Comparison of ENCODE assay signal across 8 cellular contexts in the genomic region with DNA sequence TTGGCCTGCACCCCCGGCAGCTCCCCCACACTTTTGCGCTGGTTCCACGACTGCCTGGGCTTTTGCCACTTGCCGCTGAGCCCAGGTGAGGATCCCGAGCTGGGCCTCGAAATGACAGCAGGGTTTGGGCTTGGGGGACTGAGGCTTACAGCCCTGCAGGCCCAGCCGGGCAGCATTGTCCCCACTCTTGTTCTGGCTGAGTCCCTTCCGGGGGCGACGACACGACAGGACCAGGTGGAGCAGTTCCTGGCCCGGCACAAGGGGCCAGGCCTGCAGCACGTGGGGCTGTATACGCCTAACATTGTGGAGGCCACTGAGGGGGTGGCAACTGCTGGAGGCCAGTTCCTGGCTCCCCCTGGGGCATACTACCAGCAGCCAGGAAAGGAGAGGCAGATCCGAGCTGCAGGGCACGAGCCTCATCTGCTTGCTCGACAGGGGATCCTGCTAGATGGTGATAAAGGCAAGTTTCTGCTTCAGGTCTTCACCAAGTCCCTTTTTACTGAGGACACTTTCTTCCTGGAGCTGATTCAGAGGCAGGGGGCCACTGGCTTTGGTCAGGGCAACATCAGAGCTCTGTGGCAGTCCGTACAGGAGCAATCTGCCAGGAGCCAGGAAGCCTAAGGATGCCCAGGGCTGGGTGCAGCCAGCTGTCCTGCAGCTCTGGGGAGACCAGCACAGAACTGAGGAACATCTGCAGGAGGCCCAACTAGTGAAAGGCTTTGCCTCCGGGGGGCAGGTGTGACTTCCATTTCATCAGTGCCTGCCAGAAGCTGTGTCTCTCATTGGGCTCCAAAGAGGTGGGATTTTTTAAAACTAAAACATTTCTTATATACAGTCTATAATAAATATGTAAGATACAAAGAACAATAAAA. TPM values are rescaled to one million over a fixed set of nuclear protein-coding genes. Genes with fewer than 3 reads are reported as not detected.
DNase-seq lines count a peak whose midpoint lies in the region; ATAC-seq and TF ChIP-seq lines count a peak whose summit lies in the region.

No MANE protein-coding gene starts in this region.

- H3K9ac ChIP-seq in DND-41 (ENCODE audit: low read depth, low read length) = peak overlapping the region; percentile 55

- peak; percentile 18 for TF ChIP-seq CTCF in DND-41 (IDR thresholded peaks at IDR 0.05; ENCODE audit: borderline replicate concordance, extremely low read depth, low read length, poor library complexity, severe bottlenecking)

- POLR2A ChIA-PET in naive thymus-derived CD4-positive, alpha-beta T cell (lab: Charles Lee) = interaction anchor here (0.6 to 5.4 kb wide), 5 partner anchors 12 to 1007 kb away, joined by 3 to 34 read pairs (median 3); partner anchors contain the start of genes MUTYH, RNU5D-1 and TOE1

- CTCF ChIA-PET in naive thymus-derived CD4-positive, alpha-beta T cell (lab: Charles Lee) = no interaction called here

- H3K36me3 ChIP-seq in DND-41 (ENCODE audit: insufficient read depth, low read length) = peaks cover 32% of the 10 kb centered on the region
- peaks cover 0 to 26% (median 4%) of the 10 kb centered on the region in 3 experiments for H3K36me3 ChIP-seq in naive thymus-derived CD4-positive, alpha-beta T cell (ENCODE audit: control insufficient read depth in 2 of 3, insufficient read depth in 3 of 3, low read length in 3 of 3)

- H3K79me2 ChIP-seq in DND-41 (ENCODE audit: insufficient read depth, low read length) = peaks cover 6% of the 10 kb centered on the region; the same call in 1 of the 2 replicates

- peak overlapping the region; percentile 87 for H3K4me2 ChIP-seq in DND-41 (ENCODE audit: insufficient read depth, low read length)

- peak; percentile 44 for ATAC-seq in DND-41 (ENCODE audit: insufficient read depth, low read depth)
- peak; percentile 26 for ATAC-seq in HG02885 (IDR thresholded peaks at IDR 0.05; ENCODE audit: poor library complexity, unreplicated experiment)
- ATAC-seq in naive thymus-derived CD4-positive, alpha-beta T cell = no peak
- ATAC-seq in GM21360 (IDR thresholded peaks at IDR 0.05; ENCODE audit: unreplicated experiment) = no peak
- no peak for ATAC-seq in HG02798 (IDR thresholded peaks at IDR 0.05; ENCODE audit: poor library complexity, unreplicated experiment)

- no peaks in the 10 kb centered on the region for H3K9me3 ChIP-seq in DND-41 (ENCODE audit: insufficient read depth, low read length, severe bottlenecking)
- H3K9me3 ChIP-seq in naive thymus-derived CD4-positive, alpha-beta T cell (ENCODE audit: control insufficient read depth in 2 of 3, low read length in 3 of 3) = no peaks in the 10 kb centered on the region

- H3K4me1 Mint-ChIP-seq in activated naive CD8-positive, alpha-beta T cell (ENCODE audit: low read depth) = peaks cover 14% of the 10 kb centered on the region
- peaks cover 0 to 14% (median 5%) of the 10 kb centered on the region in 7 donors for H3K4me1 Mint-ChIP-seq in naive thymus-derived CD4-positive, alpha-beta T cell

- peaks cover 3% of the 10 kb centered on the region for H3K36me3 Mint-ChIP-seq in activated naive CD8-positive, alpha-beta T cell
- H3K36me3 Mint-ChIP-seq in naive thymus-derived CD4-positive, alpha-beta T cell = peaks cover 0 to 9% (median 3%) of the 10 kb centered on the region in 5 donors

- peak overlapping the region; percentile 79 for H3K27ac Mint-ChIP-seq in activated naive CD8-positive, alpha-beta T cell
- peak overlapping the region in 1 of 9 donors; percentile 23 for H3K27ac Mint-ChIP-seq in naive thymus-derived CD4-positive, alpha-beta T cell

- H4K20me1 ChIP-seq in DND-41 (ENCODE audit: insufficient read depth, low read length) = no peaks in the 10 kb centered on the region

- peak; percentile 33 for DNase-seq in DND-41
- DNase-seq in naive thymus-derived CD4-positive, alpha-beta T cell = no peak
- DNase-seq in NCI-H446 treated with DMSO at 0.1 percent for 48 hours (lab: John Stamatoyannopoulos, UW) = no peak
- no peak for DNase-seq in inferior parietal cortex (ENCODE audit: extremely low spot score)

- peak overlapping the region; percentile 88 for H3K4me3 Mint-ChIP-seq in activated naive CD8-positive, alpha-beta T cell
- H3K4me3 Mint-ChIP-seq in naive thymus-derived CD4-positive, alpha-beta T cell = peak overlapping the region; percentile 42 to 87 (median 59)

- H3K27ac ChIP-seq in DND-41 (ENCODE audit: low read length) = peak overlapping the region; percentile 14; the same call in 1 of the 2 replicates
- H3K27ac ChIP-seq in naive thymus-derived CD4-positive, alpha-beta T cell (ENCODE audit: low read depth, low read length) = no peak overlapping the region

- H3K27me3 Mint-ChIP-seq in activated naive CD8-positive, alpha-beta T cell = no peaks in the 10 kb centered on the region
- no peaks in the 10 kb centered on the region for H3K27me3 Mint-ChIP-seq in naive thymus-derived CD4-positive, alpha-beta T cell

- intact Hi-C loops in naive thymus-derived CD4-positive, alpha-beta T cell (cut with micrococcal nuclease) = loop anchor here in 1 of 2 donors (2.0 kb wide), 1 partner anchor 25 kb away; no protein-coding TSS in a partner anchor

- peaks cover 29% of the 10 kb centered on the region for H3K4me1 ChIP-seq in DND-41 (ENCODE audit: insufficient read depth, low read length)
- peaks cover 4 to 5% of the 10 kb centered on the region in 2 donors for H3K4me1 ChIP-seq in naive thymus-derived CD4-positive, alpha-beta T cell (ENCODE audit: control insufficient read depth in 2 of 2, insufficient read depth in 2 of 2, low read length in 2 of 2)

- H3K9me3 Mint-ChIP-seq in activated naive CD8-positive, alpha-beta T cell (ENCODE audit: low read depth) = no peaks in the 10 kb centered on the region
- no peaks in the 10 kb centered on the region for H3K9me3 Mint-ChIP-seq in naive thymus-derived CD4-positive, alpha-beta T cell

- no peak overlapping the region for H3K4me3 ChIP-seq in DND-41 (ENCODE audit: low read depth in 1 of 2, low read length in 2 of 2)
- peak overlapping the region; percentile 63 for H3K4me3 ChIP-seq in naive thymus-derived CD4-positive, alpha-beta T cell (ENCODE audit: low read length)

- H3K27me3 ChIP-seq in DND-41 (ENCODE audit: insufficient read depth, low read length, poor library complexity) = no peaks in the 10 kb centered on the region
- no peaks in the 10 kb centered on the region for H3K27me3 ChIP-seq in naive thymus-derived CD4-positive, alpha-beta T cell (ENCODE audit: control insufficient read depth in 2 of 2, insufficient read depth in 2 of 2, low read length in 2 of 2)

- H2AFZ ChIP-seq in DND-41 (ENCODE audit: low read depth, low read length) = no peak overlapping the region

RNA-seq across cellular contexts. Expression of gene HPDL, which starts 1.2 kb away (rescaled TPM):
- total RNA-seq in naive thymus-derived CD4-positive, alpha-beta T cell = 1 to 10 TPM in 1 of 5 experiments, under 1 TPM in 4; 0.32 to 6.7 (median 0.68) TPM
- 1 to 10 TPM in 1 of 2 donors, under 1 TPM in 1; 0.69 to 1.0 TPM for polyA plus RNA-seq in naive thymus-derived CD4-positive, alpha-beta T cell

RNA-seq across cellular contexts. Expression of gene TOE1, which starts 12.1 kb away (rescaled TPM):
- total RNA-seq in naive thymus-derived CD4-positive, alpha-beta T cell = 10 to 100 TPM; 20.6 to 53.3 (median 25.7) TPM
- polyA plus RNA-seq in naive thymus-derived CD4-positive, alpha-beta T cell = 10 to 100 TPM; 16.7 to 20.5 TPM

RNA-seq across cellular contexts. Expression of gene MUTYH, which starts 12.4 kb away (rescaled TPM):
- 10 to 100 TPM; 56.7 to 85.4 (median 67.7) TPM for total RNA-seq in naive thymus-derived CD4-positive, alpha-beta T cell
- 10 to 100 TPM; 17.7 to 31.5 TPM for polyA plus RNA-seq in naive thymus-derived CD4-positive, alpha-beta T cell

Comparison
In these comparisons a context has a peak if more than half of its experiments do, and no peak if none do; other contexts are left out.
1. ATAC-seq: peak in DND-41 (single experiment) and HG02885 (single experiment); none in naive thymus-derived CD4-positive, alpha-beta T cell (single experiment), GM21360 (single experiment) and HG02798 (single experiment).